Comparison of ENCODE assay signal across 10 cellular contexts in the genomic region with DNA sequence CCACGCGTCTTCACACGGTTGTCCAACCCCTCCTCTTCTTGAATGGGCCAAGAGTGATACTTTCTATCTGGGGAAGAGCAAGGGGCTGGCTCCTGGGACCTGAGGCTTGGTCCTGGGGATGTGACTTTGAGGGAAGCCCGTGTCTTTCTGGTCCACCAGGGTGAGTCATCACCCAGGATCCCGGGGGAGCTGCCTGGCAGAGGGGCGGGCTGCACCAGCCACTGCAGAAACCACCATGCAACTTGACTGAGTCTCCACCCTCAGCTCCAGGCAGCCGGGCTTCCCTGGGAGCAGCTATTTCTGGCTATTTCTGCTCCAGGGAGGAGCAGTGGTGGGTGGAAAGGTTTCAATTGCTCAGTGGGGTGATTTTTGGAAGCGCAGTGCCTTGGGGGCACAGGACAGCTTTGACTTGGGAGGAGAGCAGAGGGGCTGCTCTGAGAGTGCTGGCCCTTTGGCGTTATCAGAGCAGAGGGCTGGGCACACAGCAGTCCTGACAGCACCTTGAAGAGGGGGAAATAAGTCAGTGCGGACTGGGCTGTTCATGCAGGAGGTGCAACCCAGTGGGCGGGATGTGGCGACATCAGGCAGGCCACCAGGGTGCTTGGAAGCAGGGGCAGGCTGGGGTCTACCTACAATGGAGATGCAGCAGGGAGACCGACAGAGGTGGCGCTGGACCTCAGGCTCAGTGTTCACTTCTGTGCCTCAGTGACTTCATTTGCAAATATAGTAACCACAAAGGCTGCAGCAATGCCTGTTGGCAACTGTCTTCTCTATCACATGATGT. TPM values are rescaled to one million over a fixed set of nuclear protein-coding genes. Genes with fewer than 3 reads are reported as not detected.
DNase-seq lines count a peak whose midpoint lies in the region; ATAC-seq, FAIRE-seq and TF ChIP-seq lines count a peak whose summit lies in the region.
"Had no signal": no experiment of that assay in that cellular context is flagged by ENCODE, and none has a peak within 500 bp of the region (broad histone marks: within the 10 kb centered on the region; RNA-seq: fewer than 3 reads in every experiment).

No MANE protein-coding gene starts in this region.

- H3K36me3 ChIP-seq in vagina = no peaks in the 10 kb centered on the region
- H3K36me3 ChIP-seq: pancreas had no signal

- intact Hi-C loops in lower leg skin (cut with DNase I; ENCODE audit: low total_unique reads) (no loop called here), vagina (cut with DNase I) (no loop called here)

- no peak for TF ChIP-seq CTCF in A549 (IDR thresholded peaks at IDR 0.05)
- TF ChIP-seq CTCF in GM12864 (IDR thresholded peaks at IDR 0.05; ENCODE audit: low read depth, low read length, missing control alignments) = peak; percentile 4
- no peak for TF ChIP-seq CTCF in lower leg skin (IDR thresholded peaks at IDR 0.05)
- no peak for TF ChIP-seq CTCF in vagina (IDR thresholded peaks at IDR 0.05)

- POLR2A ChIA-PET in A549 (lab: Yijun Ruan, JAX) = no interaction called here

- H3K9me3 ChIP-seq in A549 (no peaks in the 10 kb centered on the region), vagina (no peaks in the 10 kb centered on the region)
- H3K9me3 ChIP-seq: pancreas had no signal

- H3K4me2 ChIP-seq in A549 = no peak overlapping the region

- H3K27ac ChIP-seq in A549 = no peak overlapping the region
- H3K27ac ChIP-seq in vagina = no peak overlapping the region
- H3K27ac ChIP-seq: pancreas had no signal

- TF ChIP-seq RAD21 in A549 (conservative IDR thresholded peaks at IDR 0.05 in 1 of 2, IDR thresholded peaks at IDR 0.05 in 1 of 2) = no peak

- CTCF ChIA-PET in A549 (lab: Yijun Ruan, JAX) = interaction anchor here (3.4 to 8.3 kb wide), 2 partner anchors 12 to 21 kb away, joined by 14 to 84 read pairs; no protein-coding TSS in a partner anchor

- H3K4me1 ChIP-seq in A549 = peaks cover 10% of the 10 kb centered on the region; the same call in 1 of the 3 replicates
- no peaks in the 10 kb centered on the region for H3K4me1 ChIP-seq in vagina
- H3K4me1 ChIP-seq: pancreas had no signal

- DNase-seq in A549 (ENCODE audit: low read depth in 1 of 2, low spot score in 1 of 2) (no peak), GM12864 (ENCODE audit: low read depth) (no peak), RPMI7951 (ENCODE audit: low read depth) (peak; percentile 81), germinal center (ENCODE audit: low spot score) (peak; percentile 45), mesenteric fat pad (ENCODE audit: low spot score) (no peak), NCI-H187 treated with DMSO at 0.1 percent for 48 hours (lab: John Stamatoyannopoulos, UW) (no peak), lower leg skin (ENCODE audit: low spot score in 2 of 2) (no peak), vagina (ENCODE audit: extremely low spot score in 2 of 2) (no peak)
- DNase-seq: T-helper 9 cell had no signal

- H3K27me3 ChIP-seq in vagina = no peaks in the 10 kb centered on the region
- H3K27me3 ChIP-seq: pancreas had no signal

- TF ChIP-seq POLR2A in A549 (IDR thresholded peaks at IDR 0.05; ENCODE audit: low read length) (no peak), lower leg skin (IDR thresholded peaks at IDR 0.05) (no peak), vagina (IDR thresholded peaks at IDR 0.05) (no peak)

- TF ChIP-seq EP300 in A549 (IDR thresholded peaks at IDR 0.05) = no peak

- 59% methylated on average over 12 of the region's 14 CpGs for WGBS in A549 (ENCODE audit: missing lambda C conversion rate)
- WGBS in lower leg skin, 2 donors = 58 to 67% methylated on average over 14 of the region's 14 CpGs

- peak; percentile 25 to 39; a peak in 3 of 6 replicates for ATAC-seq in A549
- ATAC-seq: pancreas had no signal

- FAIRE-seq in A549 (lab: Jason Lieb, UNC) = no peak
- FAIRE-seq: pancreas had no signal

- H3K4me3 ChIP-seq in A549 = no peak overlapping the region
- H3K4me3 ChIP-seq in GM12864 (ENCODE audit: low read depth, low read length) = no peak overlapping the region
- H3K4me3 ChIP-seq in lower leg skin (ENCODE audit: low read depth, poor library complexity, severe bottlenecking) = no peak overlapping the region
- H3K4me3 ChIP-seq in vagina = no peak overlapping the region
- H3K4me3 ChIP-seq: pancreas had no signal

TF ChIP-seq in A549, 52 proteins besides CTCF, POLR2A, EP300 and RAD21:
- TF ChIP-seq ZC3H11A (IDR thresholded peaks at IDR 0.05) (no peak), CHD4 (IDR thresholded peaks at IDR 0.05; ENCODE audit: borderline replicate concordance) (no peak), ZNF302 (CRISPR knock-in tag; IDR thresholded peaks at IDR 0.05) (no peak), FOSL2 (IDR thresholded peaks at IDR 0.05) (no peak), FOSL2 (CRISPR knock-in tag; IDR thresholded peaks at IDR 0.05) (peak; percentile 33; the same call in 1 of the 2 replicates), FOSB (CRISPR knock-in tag; IDR thresholded peaks at IDR 0.05) (no peak)
- TF ChIP-seq, protein P1, sequence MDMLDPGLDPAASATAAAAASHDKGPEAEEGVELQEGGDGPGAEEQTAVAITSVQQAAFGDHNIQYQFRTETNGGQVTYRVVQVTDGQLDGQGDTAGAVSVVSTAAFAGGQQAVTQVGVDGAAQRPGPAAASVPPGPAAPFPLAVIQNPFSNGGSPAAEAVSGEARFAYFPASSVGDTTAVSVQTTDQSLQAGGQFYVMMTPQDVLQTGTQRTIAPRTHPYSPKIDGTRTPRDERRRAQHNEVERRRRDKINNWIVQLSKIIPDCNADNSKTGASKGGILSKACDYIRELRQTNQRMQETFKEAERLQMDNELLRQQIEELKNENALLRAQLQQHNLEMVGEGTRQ (IDR thresholded peaks at IDR 0.05) = no peak

RNA-seq across cellular contexts. Expression of a gene that starts 45.1 kb away (rescaled TPM):
- polyA plus RNA-seq in A549 (2011; rRNA removed) (53.5 and 57.1 TPM in 2 replicates), A549 (2017; fragmentation: RNase III; extraction: RNeasy Plus Mini Kit Qiagen cat#74134 plus additional on column Dnase treatment) (53.4 to 59.5 TPM (median 58.3 TPM) in 3 replicates)
- polyA plus RNA-seq in A549 (2012; cell fraction: cytosol; rRNA removed) = 71.4 and 81.1 TPM in 2 replicates
- 79.7 and 80.4 TPM in 2 replicates for polyA plus RNA-seq in A549 (2012; cell fraction: nucleus; rRNA removed)
- polyA minus RNA-seq in A549 (2011; rRNA and poly(A)+ RNA removed) = 36.8 and 39.8 TPM in 2 replicates
- total RNA-seq in RPMI7951 (2014; rRNA removed; shearing (Covaris generic)) = 125 and 148 TPM in 2 replicates
- total RNA-seq in mesenteric fat pad (0.71 TPM), lower leg skin (10 to 100 TPM in 3 of 4 donors, 1 to 10 TPM in 1; 8.7 to 17.4 (median 14.0) TPM), vagina (20.4 TPM)

Comparison
In these comparisons a context has a peak if more than half of its experiments do, and no peak if none do; other contexts are left out.
1. DNase-seq: peak in RPMI7951 (single experiment) and germinal center (single experiment); none in A549 (0 of 2), GM12864 (single experiment), mesenteric fat pad (single experiment), NCI-H187 treated with DMSO at 0.1 percent for 48 hours (single experiment), lower leg skin (0 of 2) and vagina (0 of 2).